ENCODE assay signal across 8 cellular contexts in genomic region chr1:1000357-1001056, GRCh38. TPM values are rescaled to one million over a fixed set of nuclear protein-coding genes. Genes with fewer than 3 reads are reported as not detected.
DNase-seq lines count a peak whose midpoint lies in the region; ATAC-seq and TF ChIP-seq lines count a peak whose summit lies in the region.

No MANE protein-coding gene starts in this region.

- peaks cover 16% of the 10 kb centered on the region for H3K79me2 ChIP-seq in hepatocyte

- no peaks in the 10 kb centered on the region for H3K9me2 ChIP-seq in hepatocyte (replicated peaks; ENCODE audit: insufficient read depth)

- intact Hi-C loops in sciatic nerve (cut with DNase I) = no loop called here

- H3K4me2 ChIP-seq in hepatocyte = peak overlapping the region; percentile 95

- H3K27me3 ChIP-seq in hepatocyte = peaks cover 16% of the 10 kb centered on the region

- WGBS in hepatocyte (ENCODE audit: low lambda C conversion rate, missing lambda C conversion rate) = 2% methylated on average over 50 of the region's 75 CpGs

- TF ChIP-seq CTCF in astrocyte of the cerebellum (IDR thresholded peaks at IDR 0.05; ENCODE audit: low read depth, low read length, missing control alignments) (no peak), hepatocyte (IDR thresholded peaks at IDR 0.05; ENCODE audit: poor library complexity) (no peak)

- H3K4me1 ChIP-seq in hepatocyte (ENCODE audit: insufficient read depth) = peaks cover 24% of the 10 kb centered on the region

- in situ Hi-C loops in astrocyte of the cerebellum (cut with HindIII; ENCODE audit: low sequenced_read_pairs) = no loop called here

- peak; percentile 68 for DNase-seq in DMS79 (lab: John Stamatoyannopoulos, UW)
- DNase-seq in HK-2 (ENCODE audit: unreplicated experiment) = peak; percentile 95
- peak in 4 of 5 experiments; percentile 44 to 69 (median 68) for DNase-seq in T-helper 2 cell
- DNase-seq in astrocyte of the cerebellum (ENCODE audit: low read depth) = peak; percentile 60
- peak; percentile 93 for DNase-seq in hepatocyte (ENCODE audit: low spot score)
- peak; percentile 87 for DNase-seq in sciatic nerve (ENCODE audit: low spot score)

- no peaks in the 10 kb centered on the region for H3K9me3 ChIP-seq in hepatocyte (ENCODE audit: low read depth)

- no peaks in the 10 kb centered on the region for H3K36me3 ChIP-seq in hepatocyte (replicated peaks; ENCODE audit: insufficient read depth, low read depth)

- peak overlapping the region; percentile 99 for H3K27ac ChIP-seq in hepatocyte

- peak overlapping the region; percentile 56 for H3K4me3 ChIP-seq in astrocyte of the cerebellum (ENCODE audit: low read depth, low read length)
- H3K4me3 ChIP-seq in hepatocyte = peak overlapping the region; percentile 71

- no peaks in the 10 kb centered on the region for H4K20me1 ChIP-seq in hepatocyte (ENCODE audit: insufficient read depth, poor library complexity, severe bottlenecking)

- H2AFZ ChIP-seq in hepatocyte = peak overlapping the region; percentile 47

- ATAC-seq in sciatic nerve (peak; percentile 71), GM18868 (IDR thresholded peaks at IDR 0.05; ENCODE audit: unreplicated experiment) (no peak), HG02840 (IDR thresholded peaks at IDR 0.05; ENCODE audit: low FRiP score, unreplicated experiment) (no peak)

RNA-seq across cellular contexts. Expression of gene HES4, which starts 0.6 kb away (rescaled TPM):
- total RNA-seq in hepatocyte (21.4 and 28.7 TPM in 2 replicates), sciatic nerve (30.5 TPM)
- polyA plus RNA-seq in hepatocyte = 74.5 and 107 TPM in 2 replicates

RNA-seq across cellular contexts. Expression of gene ISG15, which starts 12.8 kb away (rescaled TPM):
- total RNA-seq in hepatocyte (62.3 and 86.0 TPM in 2 replicates), sciatic nerve (18.8 TPM)
- polyA plus RNA-seq in hepatocyte = 88.5 and 89.6 TPM in 2 replicates

RNA-seq across cellular contexts. Expression of gene PERM1, which starts 18.6 kb away (rescaled TPM):
- total RNA-seq in hepatocyte (not detected in 2 replicates), sciatic nerve (not detected)
- 1.3 and 1.6 TPM in 2 replicates for polyA plus RNA-seq in hepatocyte

RNA-seq across cellular contexts. Expression of gene AGRN, which starts 19.4 kb away (rescaled TPM):
- 51.8 and 81.8 TPM in 2 replicates for total RNA-seq in hepatocyte
- 53.3 and 61.2 TPM in 2 replicates for polyA plus RNA-seq in hepatocyte
- 22.0 TPM for total RNA-seq in sciatic nerve

RNA-seq across cellular contexts. Expression of gene PLEKHN1, which starts 34.2 kb away (rescaled TPM):
- total RNA-seq in hepatocyte = 0.60 and 0.72 TPM in 2 replicates
- 2.4 and 5.6 TPM in 2 replicates for polyA plus RNA-seq in hepatocyte
- total RNA-seq in sciatic nerve = 0.40 TPM
